ENCODE assay signal across 1 cellular context in genomic region chr6:125491860-125492617, GRCh38.
TF ChIP-seq lines count a peak whose summit lies in the region.

No MANE protein-coding gene starts in this region.

TF ChIP-seq in HepG2, 621 proteins besides CTCF, POLR2A, EP300 and RAD21 (continued from another document):
- no peak for TF ChIP-seq REST (IDR thresholded peaks at IDR 0.05; ENCODE audit: borderline replicate concordance in 1 of 2, low read depth in 1 of 2, low read length in 2 of 2)
- no peak for TF ChIP-seq RFX3 (CRISPR knock-in tag; IDR thresholded peaks at IDR 0.05)
- TF ChIP-seq MAFF (IDR thresholded peaks at IDR 0.05; ENCODE audit: low read depth, low read length), result peak; percentile 99
TF ChIP-seq in HepG2: peak in this region for 2.
